1 cellular context compared by ENCODE assay signal in the genomic region with DNA sequence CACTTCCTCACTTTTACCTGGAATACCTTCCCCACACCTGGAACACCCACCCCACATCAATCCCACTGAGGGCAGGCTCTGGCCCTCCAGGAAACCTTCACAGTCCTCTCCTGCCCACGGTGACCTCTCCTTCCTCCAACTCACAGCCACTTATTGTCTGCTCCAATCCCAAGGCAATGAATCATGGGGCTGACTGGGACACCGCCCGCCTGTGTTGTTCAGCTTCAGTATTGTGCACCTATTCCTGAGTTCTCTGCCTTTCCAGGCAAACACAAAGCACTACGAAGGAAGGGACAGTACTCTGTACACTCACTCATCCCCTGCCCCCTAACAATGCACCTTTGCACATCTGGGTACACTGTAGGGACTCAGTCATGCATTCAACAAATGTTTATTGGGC.
TF ChIP-seq lines count a peak whose summit lies in the region.

No MANE protein-coding gene starts in this region.

TF ChIP-seq in H1, 55 proteins besides CTCF, POLR2A, EP300 and RAD21:
- TF ChIP-seq, protein P1, sequence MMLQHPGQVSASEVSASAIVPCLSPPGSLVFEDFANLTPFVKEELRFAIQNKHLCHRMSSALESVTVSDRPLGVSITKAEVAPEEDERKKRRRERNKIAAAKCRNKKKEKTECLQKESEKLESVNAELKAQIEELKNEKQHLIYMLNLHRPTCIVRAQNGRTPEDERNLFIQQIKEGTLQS (IDR thresholded peaks at IDR 0.05; ENCODE audit: insufficient read depth, low read depth, low read length) = no peak
- TF ChIP-seq POU5F1 (IDR thresholded peaks at IDR 0.05; ENCODE audit: low read depth, low read length) (no peak), NRF1 (IDR thresholded peaks at IDR 0.05; ENCODE audit: low read depth, low read length) (no peak), SIRT6 (IDR thresholded peaks at IDR 0.05; ENCODE audit: low read length) (no peak), BRCA1 (IDR thresholded peaks at IDR 0.05; ENCODE audit: low read depth, low read length) (no peak)
- TF ChIP-seq, protein P2, sequence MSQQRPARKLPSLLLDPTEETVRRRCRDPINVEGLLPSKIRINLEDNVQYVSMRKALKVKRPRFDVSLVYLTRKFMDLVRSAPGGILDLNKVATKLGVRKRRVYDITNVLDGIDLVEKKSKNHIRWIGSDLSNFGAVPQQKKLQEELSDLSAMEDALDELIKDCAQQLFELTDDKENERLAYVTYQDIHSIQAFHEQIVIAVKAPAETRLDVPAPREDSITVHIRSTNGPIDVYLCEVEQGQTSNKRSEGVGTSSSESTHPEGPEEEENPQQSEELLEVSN (IDR thresholded peaks at IDR 0.05) = no peak
